ENCODE assay signal across 2 cellular contexts in genomic region chr2:114330594-114330993, GRCh38.
TF ChIP-seq lines count a peak whose summit lies in the region.

No MANE protein-coding gene starts in this region.

TF ChIP-seq in HepG2, 621 proteins besides CTCF, POLR2A, EP300 and RAD21 (continued from another document):
- no peak for TF ChIP-seq JARID2 (CRISPR knock-in tag; IDR thresholded peaks at IDR 0.05; ENCODE audit: insufficient replicate concordance)
- TF ChIP-seq TCF7L2 (IDR thresholded peaks at IDR 0.05; ENCODE audit: low read depth, low read length), result no peak
- no peak for TF ChIP-seq ZNF101 (CRISPR knock-in tag; IDR thresholded peaks at IDR 0.05; ENCODE audit: borderline replicate concordance, low read depth)
- TF ChIP-seq MAFK (conservative IDR thresholded peaks at IDR 0.05 in 1 of 2, IDR thresholded peaks at IDR 0.05 in 1 of 2; ENCODE audit: low read length in 2 of 2), result peak; percentile 94 to 98
- no peak for TF ChIP-seq ZKSCAN5 (CRISPR knock-in tag; IDR thresholded peaks at IDR 0.05)
- TF ChIP-seq MAFF (IDR thresholded peaks at IDR 0.05; ENCODE audit: low read depth, low read length), result peak; percentile 97
- TF ChIP-seq ZNF253 (CRISPR knock-in tag; IDR thresholded peaks at IDR 0.05; ENCODE audit: borderline replicate concordance), result no peak
- TF ChIP-seq BCL6 (CRISPR knock-in tag; IDR thresholded peaks at IDR 0.05), result no peak
- no peak for TF ChIP-seq HIC2 (CRISPR knock-in tag; IDR thresholded peaks at IDR 0.05; ENCODE audit: low read depth)
- TF ChIP-seq ZNF276 (CRISPR knock-in tag; IDR thresholded peaks at IDR 0.05; ENCODE audit: low read depth), result no peak
- no peak for TF ChIP-seq ZFP36 (IDR thresholded peaks at IDR 0.05; ENCODE audit: borderline replicate concordance, low read depth, low read length, partially characterized antibody)

TF ChIP-seq in K562, 482 proteins besides CTCF, POLR2A, EP300 and RAD21 (continued from another document):
- no peak for TF ChIP-seq AFF1 (IDR thresholded peaks at IDR 0.05; ENCODE audit: low read depth in 1 of 2, partially characterized antibody in 2 of 2)
- no peak for TF ChIP-seq RREB1 (CRISPR knock-in tag; IDR thresholded peaks at IDR 0.05)
- TF ChIP-seq SAFB2 (IDR thresholded peaks at IDR 0.05; ENCODE audit: borderline replicate concordance, low read depth, low read length, severe bottlenecking), result no peak
- TF ChIP-seq ZBTB1 (CRISPR knock-in tag; IDR thresholded peaks at IDR 0.05; ENCODE audit: borderline replicate concordance, low read depth), result no peak
- TF ChIP-seq MAFK (IDR thresholded peaks at IDR 0.05; ENCODE audit: low read length), result peak; percentile 77; the same call in 1 of the 2 replicates
- no peak for TF ChIP-seq CHAMP1 (IDR thresholded peaks at IDR 0.05)
- peak; percentile 68 for TF ChIP-seq MAFG (tag; conservative IDR thresholded peaks at IDR 0.05)
- TF ChIP-seq C11orf30 (IDR thresholded peaks at IDR 0.05; ENCODE audit: low read depth), result peak; percentile 55; the same call in 1 of the 2 replicates
- TF ChIP-seq MAFF (IDR thresholded peaks at IDR 0.05; ENCODE audit: low read length), result peak; percentile 77
- no peak for TF ChIP-seq PKNOX1 (IDR thresholded peaks at IDR 0.05)
- no peak for TF ChIP-seq SMAD4 (CRISPR knock-in tag; conservative IDR thresholded peaks at IDR 0.05)
